Comparison of ENCODE assay signal across 8 cellular contexts in genomic region chr19:34999498-35000337, GRCh38. TPM values are rescaled to one million over a fixed set of nuclear protein-coding genes. Genes with fewer than 3 reads are reported as not detected.
DNase-seq lines count a peak whose midpoint lies in the region; ATAC-seq and TF ChIP-seq lines count a peak whose summit lies in the region.

GRAMD1A (plus strand) TSS chr19:35000323; CDS start chr19:35000479, 156 bp downstream.

- H3K4me3 ChIP-seq in lower leg skin (ENCODE audit: low read depth, poor library complexity, severe bottlenecking) = peak within 1 kb of the TSS; percentile 67

- ATAC-seq in HG03135 (IDR thresholded peaks at IDR 0.05; ENCODE audit: unreplicated experiment) = peak; percentile 54

- WGBS in lower leg skin, 2 donors = 1 to 2% methylated on average over 41 of the region's 45 CpGs

- DNase-seq in NCI-H2081 (lab: John Stamatoyannopoulos, UW) (peak; percentile 64 to 77), NCI-H2081 treated with DMSO at 0.1 percent for 48 hours (lab: John Stamatoyannopoulos, UW) (no peak), NCI-H524 treated with DMSO at 0.1 percent for 48 hours (lab: John Stamatoyannopoulos, UW) (peak; percentile 46), dermis microvascular lymphatic vessel endothelial cell (ENCODE audit: low read depth in 2 of 2) (peak in 1 of 2 donors; percentile 87), lower leg skin (ENCODE audit: low spot score in 2 of 2) (peak; percentile 76 to 96)
- DNase-seq in activated CD4-positive, alpha-beta T cell treated with anti-CD3 and anti-CD28 coated beads, Interleukin-2, amount 50 U/mL, for 24 hours (ENCODE audit: low read depth in 1 of 2, low spot score in 1 of 2) = peak; percentile 53 to 56
- peak; percentile 68 to 79 for DNase-seq in stimulated activated CD4-positive, alpha-beta T cell treated with anti-CD3 and anti-CD28 coated beads, Interleukin-4, amount 100 ng/mL, for 4 hours

- TF ChIP-seq POLR2A in lower leg skin (IDR thresholded peaks at IDR 0.05) = no peak

- intact Hi-C loops in lower leg skin (cut with DNase I; ENCODE audit: low total_unique reads) = no loop called here

- TF ChIP-seq CTCF in lower leg skin (IDR thresholded peaks at IDR 0.05) = no peak

RNA-seq across cellular contexts. Expression of gene GRAMD1A, which starts in this region (rescaled TPM):
- 21.1 and 42.1 TPM in 2 replicates for total RNA-seq in dermis microvascular lymphatic vessel endothelial cell
- total RNA-seq in lower leg skin = 10 to 100 TPM; 12.6 to 49.2 (median 20.3) TPM
